In genomic region chr12:104473374-104473983, GRCh38 we compare ENCODE assay signal across 8 cellular contexts. TPM values are rescaled to one million over a fixed set of nuclear protein-coding genes. Genes with fewer than 3 reads are reported as not detected.
DNase-seq lines count a peak whose midpoint lies in the region; ATAC-seq lines count a peak whose summit lies in the region.

No MANE protein-coding gene starts in this region.

- H2BK12ac ChIP-seq in neuronal stem cell (ENCODE audit: low read length) = no peak overlapping the region

- H3K4me2 ChIP-seq in neuronal stem cell (ENCODE audit: insufficient read depth, low read length, poor library complexity, severe bottlenecking) = no peak overlapping the region

- peak overlapping the region; percentile 47 for H3K4me3 Mint-ChIP-seq in activated CD4-positive, alpha-beta T cell treated with anti-CD3 and anti-CD28 coated beads, Interleukin-2, amount 10 ng/mL, durations not matched to agents 24 days and 14 days
- H3K4me3 Mint-ChIP-seq in activated CD8-positive, alpha-beta T cell treated with anti-CD3 and anti-CD28 coated beads, Interleukin-2, amount 10 ng/mL, durations not matched to agents 7 days and 5 days = peak overlapping the region; percentile 69

- H3K27me3 Mint-ChIP-seq in activated CD4-positive, alpha-beta T cell treated with anti-CD3 and anti-CD28 coated beads, Interleukin-2, amount 10 ng/mL, durations not matched to agents 24 days and 14 days = no peaks in the 10 kb centered on the region
- H3K27me3 Mint-ChIP-seq in activated CD8-positive, alpha-beta T cell treated with anti-CD3 and anti-CD28 coated beads, Interleukin-2, amount 10 ng/mL, durations not matched to agents 7 days and 5 days (ENCODE audit: low read depth) = no peaks in the 10 kb centered on the region

- H3K36me3 ChIP-seq in neuronal stem cell (replicated peaks in 1 of 2; ENCODE audit: control insufficient read depth in 2 of 2, insufficient read depth in 2 of 2, low read length in 2 of 2) = no peaks in the 10 kb centered on the region

- peak; percentile 55 for ATAC-seq in HG02763 (IDR thresholded peaks at IDR 0.05; ENCODE audit: unreplicated experiment)
- ATAC-seq in activated CD8-positive, alpha-beta T cell treated with anti-CD3 and anti-CD28 coated beads, Interleukin-2, amount 10 ng/mL, durations not matched to agents 7 days and 5 days = peak; percentile 48

- no peak overlapping the region for H2BK120ac ChIP-seq in neuronal stem cell (ENCODE audit: low read depth, low read length)

- H3K4me3 ChIP-seq in neuronal stem cell (ENCODE audit: low read length in 2 of 2) = no peak overlapping the region

- no peak overlapping the region for H2AK5ac ChIP-seq in neuronal stem cell (ENCODE audit: low read depth, low read length)

- CTCF ChIA-PET in activated CD8-positive, alpha-beta T cell treated with anti-CD3 and anti-CD28 coated beads, Interleukin-2, amount 10 ng/mL, durations not matched to agents 7 days and 5 days (lab: Charles Lee) = interaction anchor here (0.6 to 4.0 kb wide), 7 partner anchors 8 to 109 kb away, joined by 3 to 43 read pairs (median 3); partner anchors contain the start of gene CHST11

- H3K9me3 ChIP-seq in neuronal stem cell (replicated peaks in 1 of 2; ENCODE audit: control insufficient read depth in 2 of 2, insufficient read depth in 1 of 2, low read depth in 1 of 2, low read length in 2 of 2) = peaks cover 0 to 7% of the 10 kb centered on the region in 2 donors

- peak; percentile 72 for DNase-seq in activated CD4-positive, alpha-beta T cell treated with anti-CD3 and anti-CD28 coated beads, Interleukin-2, amount 10 ng/mL, durations not matched to agents 24 days and 14 days
- DNase-seq in activated CD4-positive, alpha-beta T cell treated with anti-CD3 and anti-CD28 coated beads for 1 hour = no peak
- peak; percentile 48 for DNase-seq in activated CD8-positive, alpha-beta T cell treated with anti-CD3 and anti-CD28 coated beads, Interleukin-2, amount 10 ng/mL, durations not matched to agents 7 days and 5 days
- peak; percentile 59 for DNase-seq in stimulated activated CD8-positive, alpha-beta memory T cell treated with anti-CD3 and anti-CD28 coated beads, Interleukin-4, amount 100 ng/mL, for 48 hours
- no peak for DNase-seq in neuronal stem cell (ENCODE audit: low spot score)
- no peak for DNase-seq in activated gamma-delta T cell treated with Interleukin-2 at 50 U/mL for 16 hours
- DNase-seq in UCSD-AML1 (lab: John Stamatoyannopoulos, UW; ENCODE audit: unreplicated experiment) = no peak

- peaks cover 6 to 21% of the 10 kb centered on the region in 2 donors for H3K4me1 ChIP-seq in neuronal stem cell (ENCODE audit: control insufficient read depth in 2 of 2, insufficient read depth in 1 of 2, low read depth in 1 of 2, low read length in 2 of 2)

- POLR2A ChIA-PET in activated CD8-positive, alpha-beta T cell treated with anti-CD3 and anti-CD28 coated beads, Interleukin-2, amount 10 ng/mL, durations not matched to agents 7 days and 5 days (lab: Charles Lee) = interaction anchor here (0.6 to 5.3 kb wide), 9 partner anchors 9 to 96 kb away, joined by 3 to 45 read pairs (median 4); partner anchors contain the start of gene CHST11

- H3K79me1 ChIP-seq in neuronal stem cell (ENCODE audit: low read depth, low read length) = no peaks in the 10 kb centered on the region

- peaks cover 6% of the 10 kb centered on the region for H3K9me3 Mint-ChIP-seq in activated CD4-positive, alpha-beta T cell treated with anti-CD3 and anti-CD28 coated beads, Interleukin-2, amount 10 ng/mL, durations not matched to agents 24 days and 14 days
- peaks cover 4% of the 10 kb centered on the region for H3K9me3 Mint-ChIP-seq in activated CD8-positive, alpha-beta T cell treated with anti-CD3 and anti-CD28 coated beads, Interleukin-2, amount 10 ng/mL, durations not matched to agents 7 days and 5 days (ENCODE audit: insufficient read depth)

- H2BK15ac ChIP-seq in neuronal stem cell (ENCODE audit: low read length) = no peak overlapping the region

- H3K9ac ChIP-seq in neuronal stem cell (ENCODE audit: low read depth, low read length, poor library complexity) = no peak overlapping the region

- no peak overlapping the region for H3K23ac ChIP-seq in neuronal stem cell (ENCODE audit: low read depth, low read length, poor library complexity)

- H4K8ac ChIP-seq in neuronal stem cell (ENCODE audit: low read depth, low read length) = no peak overlapping the region

- H3K18ac ChIP-seq in neuronal stem cell (ENCODE audit: low read length) = no peak overlapping the region

- H3K27ac ChIP-seq in neuronal stem cell (replicated peaks; ENCODE audit: low read length) = no peak overlapping the region

- H2BK5ac ChIP-seq in neuronal stem cell (ENCODE audit: low read length) = no peak overlapping the region

- peaks cover 28% of the 10 kb centered on the region for H3K36me3 Mint-ChIP-seq in activated CD4-positive, alpha-beta T cell treated with anti-CD3 and anti-CD28 coated beads, Interleukin-2, amount 10 ng/mL, durations not matched to agents 24 days and 14 days (ENCODE audit: low read depth)
- peaks cover 48% of the 10 kb centered on the region for H3K36me3 Mint-ChIP-seq in activated CD8-positive, alpha-beta T cell treated with anti-CD3 and anti-CD28 coated beads, Interleukin-2, amount 10 ng/mL, durations not matched to agents 7 days and 5 days (ENCODE audit: low read depth)

- peaks cover 74% of the 10 kb centered on the region for H3K4me1 Mint-ChIP-seq in activated CD4-positive, alpha-beta T cell treated with anti-CD3 and anti-CD28 coated beads, Interleukin-2, amount 10 ng/mL, durations not matched to agents 24 days and 14 days
- peaks cover 88% of the 10 kb centered on the region for H3K4me1 Mint-ChIP-seq in activated CD8-positive, alpha-beta T cell treated with anti-CD3 and anti-CD28 coated beads, Interleukin-2, amount 10 ng/mL, durations not matched to agents 7 days and 5 days (ENCODE audit: low read depth)

- H2AFZ ChIP-seq in neuronal stem cell (ENCODE audit: low read length) = no peak overlapping the region

- H3K27ac Mint-ChIP-seq in activated CD4-positive, alpha-beta T cell treated with anti-CD3 and anti-CD28 coated beads, Interleukin-2, amount 10 ng/mL, durations not matched to agents 24 days and 14 days = peak overlapping the region; percentile 50
- H3K27ac Mint-ChIP-seq in activated CD8-positive, alpha-beta T cell treated with anti-CD3 and anti-CD28 coated beads, Interleukin-2, amount 10 ng/mL, durations not matched to agents 7 days and 5 days = peak overlapping the region; percentile 91

- WGBS in neuronal stem cell (ENCODE audit: extremely low coverage in 2 of 2, insufficient read length in 2 of 2, insufficient replicate concordance in 1 of 2), 2 donors = no CpG with 5 or more reads among the region's 10 CpGs

- no peak overlapping the region for H3K4ac ChIP-seq in neuronal stem cell (ENCODE audit: low read length)

- H3K27me3 ChIP-seq in neuronal stem cell (ENCODE audit: control insufficient read depth in 3 of 3, insufficient read depth in 3 of 3, low read depth in 1 of 3, low read length in 3 of 3) = no peaks in the 10 kb centered on the region

- intact Hi-C loops in activated CD4-positive, alpha-beta T cell treated with anti-CD3 and anti-CD28 coated beads, Interleukin-2, amount 10 ng/mL, durations not matched to agents 24 days and 14 days (cut with micrococcal nuclease) = no loop called here

- H3K14ac ChIP-seq in neuronal stem cell (ENCODE audit: low read length) = no peak overlapping the region

- no peak overlapping the region for H4K91ac ChIP-seq in neuronal stem cell (ENCODE audit: low read depth, low read length, poor library complexity)

RNA-seq across cellular contexts. Expression of gene CHST11, which starts 16.7 kb away (rescaled TPM):
- 44.9 and 46.2 TPM in 2 replicates for total RNA-seq in activated CD4-positive, alpha-beta T cell treated with anti-CD3 and anti-CD28 coated beads, Interleukin-2, amount 10 ng/mL, durations not matched to agents 24 days and 14 days
- 10 to 100 TPM; 82.1 to 85.2 TPM for total RNA-seq in activated CD8-positive, alpha-beta T cell treated with anti-CD3 and anti-CD28 coated beads, Interleukin-2, amount 10 ng/mL, durations not matched to agents 7 days and 5 days
- 7.7 TPM for polyA plus RNA-seq in neuronal stem cell (2013, experiment 1 of 2)
- polyA plus RNA-seq in neuronal stem cell (2013, experiment 2 of 2) = 7.7 TPM

Comparison
In these comparisons a context has a peak if more than half of its experiments do, and no peak if none do; other contexts are left out.
1. DNase-seq: peak in activated CD4-positive, alpha-beta T cell treated with anti-CD3 and anti-CD28 coated beads, Interleukin-2, amount 10 ng/mL, durations not matched to agents 24 days and 14 days (single experiment), activated CD8-positive, alpha-beta T cell treated with anti-CD3 and anti-CD28 coated beads, Interleukin-2, amount 10 ng/mL, durations not matched to agents 7 days and 5 days (single experiment) and stimulated activated CD8-positive, alpha-beta memory T cell treated with anti-CD3 and anti-CD28 coated beads, Interleukin-4, amount 100 ng/mL, for 48 hours (single experiment); none in activated CD4-positive, alpha-beta T cell treated with anti-CD3 and anti-CD28 coated beads for 1 hour (single experiment), neuronal stem cell (single experiment), activated gamma-delta T cell treated with Interleukin-2 at 50 U/mL for 16 hours (single experiment) and UCSD-AML1 (single experiment).